In the genomic region with DNA sequence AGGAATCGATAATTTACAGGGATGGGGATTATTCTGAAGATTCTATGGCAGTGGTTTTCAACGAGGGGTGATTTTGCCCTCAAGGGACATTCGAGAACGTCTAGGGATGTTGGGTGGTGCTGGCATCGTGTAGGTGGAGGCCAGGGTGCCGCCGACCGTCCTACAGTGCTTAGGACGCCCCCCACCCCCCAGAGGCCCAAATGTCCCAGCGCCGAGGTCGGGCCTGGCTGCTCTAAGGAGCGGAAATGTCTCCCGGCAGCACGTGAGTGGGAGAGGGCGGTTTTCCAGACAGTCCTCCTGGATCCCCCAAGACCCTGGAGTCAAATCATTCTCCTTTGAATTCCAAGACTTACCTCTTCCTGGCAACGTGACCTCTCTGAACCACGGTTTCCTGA, we compare ENCODE assay signal across 20 cellular contexts.
"Had no signal": no experiment of that assay in that cellular context is flagged by ENCODE, and none has a peak within 500 bp of the region (broad histone marks: within the 10 kb centered on the region; RNA-seq: fewer than 3 reads in every experiment).

No MANE protein-coding gene starts in this region.

- H3K9me3 Mint-ChIP-seq: nephron, type B pancreatic cell had no signal

- H3K4me3 Mint-ChIP-seq: endodermal cell; immature natural killer cell; naive B cell; nephron; stimulated activated effector memory CD8-positive, alpha-beta T cell treated with anti-CD3 and anti-CD28 coated beads, Interleukin-12 subunit alpha, Interleukin-12 subunit beta, amount 100 ng/mL, for 72 hours; type B pancreatic cell had no signal

- H3K36me3 Mint-ChIP-seq: immature natural killer cell; naive B cell; stimulated activated effector memory CD8-positive, alpha-beta T cell treated with anti-CD3 and anti-CD28 coated beads, Interleukin-12 subunit alpha, Interleukin-12 subunit beta, amount 100 ng/mL, for 72 hours; type B pancreatic cell had no signal

- H3K9me3 ChIP-seq: suprapubic skin, thyroid gland had no signal

- H3K27me3 ChIP-seq: foreskin keratinocyte, thyroid gland had no signal

- H3K27ac Mint-ChIP-seq: endodermal cell; immature natural killer cell; naive B cell; nephron; stimulated activated effector memory CD8-positive, alpha-beta T cell treated with anti-CD3 and anti-CD28 coated beads, Interleukin-12 subunit alpha, Interleukin-12 subunit beta, amount 100 ng/mL, for 72 hours; type B pancreatic cell had no signal

- H3K27ac ChIP-seq: coronary artery, foreskin keratinocyte, suprapubic skin, thyroid gland had no signal

- H3K4me1 ChIP-seq: suprapubic skin, thyroid gland had no signal

- H3K4me1 Mint-ChIP-seq: immature natural killer cell; naive B cell; stimulated activated effector memory CD8-positive, alpha-beta T cell treated with anti-CD3 and anti-CD28 coated beads, Interleukin-12 subunit alpha, Interleukin-12 subunit beta, amount 100 ng/mL, for 72 hours had no signal

- H3K36me3 ChIP-seq: suprapubic skin, thyroid gland had no signal

- H3K4me3 ChIP-seq: coronary artery, smooth muscle cell, suprapubic skin, thyroid gland had no signal

- DNase-seq: effector CD4-positive, alpha-beta T cell; endodermal cell; erythroblast; immature natural killer cell; kidney; left cardiac atrium; left ventricle myocardium superior; naive B cell; right cardiac atrium; stimulated activated CD4-positive, alpha-beta T cell treated with anti-CD3 and anti-CD28 coated beads, Interleukin-4, amount 100 ng/mL, for 1 hour; stimulated activated CD8-positive, alpha-beta memory T cell treated with anti-CD3 and anti-CD28 coated beads, Interleukin-4, amount 100 ng/mL, for 48 hours; stimulated activated naive CD8-positive, alpha-beta T cell treated with anti-CD3 and anti-CD28 coated beads, Interleukin-15, Interleukin-2, amounts not matched to agents 100 U/mL and 50 U/mL, for 24 hours; thyroid gland had no signal

- ATAC-seq: left ventricle myocardium superior; right cardiac atrium; stimulated activated effector memory CD8-positive, alpha-beta T cell treated with anti-CD3 and anti-CD28 coated beads, Interleukin-12 subunit alpha, Interleukin-12 subunit beta, amount 100 ng/mL, for 72 hours; stimulated activated naive CD8-positive, alpha-beta T cell treated with anti-CD3 and anti-CD28 coated beads, Interleukin-15, Interleukin-2, amounts not matched to agents 100 U/mL and 50 U/mL, for 24 hours had no signal
